Comparison of ENCODE assay signal across 8 cellular contexts in genomic region chr9:92147030-92147853, GRCh38. TPM values are rescaled to one million over a fixed set of nuclear protein-coding genes. Genes with fewer than 3 reads are reported as not detected.
DNase-seq lines count a peak whose midpoint lies in the region; ATAC-seq and TF ChIP-seq lines count a peak whose summit lies in the region.

No MANE protein-coding gene starts in this region.

- TF ChIP-seq CTCF in esophagus muscularis mucosa (IDR thresholded peaks at IDR 0.05) (no peak), ovary (IDR thresholded peaks at IDR 0.05) (peak in 1 of 3 donors; percentile 1), BE2C (IDR thresholded peaks at IDR 0.05; ENCODE audit: low read depth, low read length) (no peak)

- DNase-seq in AG08396 (ENCODE audit: low spot score) (peak; percentile 82), SJCRH30 (peak; percentile 95 to 96), esophagus muscularis mucosa (ENCODE audit: extremely low spot score) (no peak), ovary (peak; percentile 79 to 85 (median 82)), BE2C (no peak), inferior parietal cortex (ENCODE audit: extremely low spot score) (no peak)

- no peak for TF ChIP-seq EP300 in esophagus muscularis mucosa (IDR thresholded peaks at IDR 0.05)
- no peak for TF ChIP-seq EP300 in ovary (IDR thresholded peaks at IDR 0.05)

- TF ChIP-seq POLR2A in esophagus muscularis mucosa (IDR thresholded peaks at IDR 0.05; ENCODE audit: low read depth), result no peak
- TF ChIP-seq POLR2A in ovary (IDR thresholded peaks at IDR 0.05), result no peak

- ATAC-seq in GM18867 (IDR thresholded peaks at IDR 0.05; ENCODE audit: unreplicated experiment) (peak; percentile 75), HG03521 (IDR thresholded peaks at IDR 0.05; ENCODE audit: unreplicated experiment) (peak; percentile 75)

- H3K4me3 ChIP-seq in SJCRH30 (peak overlapping the region; percentile 60), esophagus muscularis mucosa (peak overlapping the region in 3 of 4 donors; percentile 6 to 31 (median 19)), ovary (no peak overlapping the region), BE2C (ENCODE audit: low read depth, low read length) (no peak overlapping the region)

- H3K36me3 ChIP-seq in SJCRH30 (no peaks in the 10 kb centered on the region), esophagus muscularis mucosa (no peaks in the 10 kb centered on the region), ovary (no peaks in the 10 kb centered on the region), BE2C (no peaks in the 10 kb centered on the region)

- H3K4me1 ChIP-seq in SJCRH30 (peaks cover 47% of the 10 kb centered on the region), esophagus muscularis mucosa (peaks cover 16 to 28% (median 24%) of the 10 kb centered on the region in 4 donors), ovary (ENCODE audit: insufficient read depth) (peaks cover 10% of the 10 kb centered on the region), BE2C (peaks cover 16% of the 10 kb centered on the region)

- H3K9me3 ChIP-seq in SJCRH30 (replicated peaks), result no peaks in the 10 kb centered on the region
- H3K9me3 ChIP-seq in esophagus muscularis mucosa, result no peaks in the 10 kb centered on the region
- no peaks in the 10 kb centered on the region for H3K9me3 ChIP-seq in ovary
- H3K9me3 ChIP-seq in BE2C, result no peaks in the 10 kb centered on the region

- H3K27me3 ChIP-seq in SJCRH30, result no peaks in the 10 kb centered on the region
- peaks cover 0 to 1% (median 0%) of the 10 kb centered on the region in 4 donors for H3K27me3 ChIP-seq in esophagus muscularis mucosa
- no peaks in the 10 kb centered on the region for H3K27me3 ChIP-seq in ovary
- H3K27me3 ChIP-seq in BE2C, result no peaks in the 10 kb centered on the region

- WGBS in esophagus muscularis mucosa, result 14% methylated on average over 19 of the region's 21 CpGs
- WGBS in ovary, 3 donors, result 6 to 10% (median 10%) methylated on average over 21 of the region's 21 CpGs

- intact Hi-C loops in esophagus muscularis mucosa (cut with DNase I), result no loop called here
- intact Hi-C loops in ovary (cut with DNase I), result loop anchor here in 1 of 4 donors (10.0 kb wide), 2 partner anchors 148 to 488 kb away; partner anchors contain the start of gene IARS1

- peak overlapping the region; percentile 99 for H3K27ac ChIP-seq in SJCRH30
- H3K27ac ChIP-seq in esophagus muscularis mucosa (replicated peaks in 1 of 4), result peak overlapping the region; percentile 62 to 75 (median 66)
- H3K27ac ChIP-seq in ovary, result peak overlapping the region; percentile 40 to 82

RNA-seq across cellular contexts. Expression of gene SPTLC1, which starts 32.0 kb away (rescaled TPM):
- total RNA-seq in SJCRH30 (2014; rRNA removed; shearing (Covaris generic)), result 112 and 121 TPM in 2 replicates
- total RNA-seq in esophagus muscularis mucosa (10 to 100 TPM; 50.0 to 57.8 (median 52.5) TPM), ovary (10 to 100 TPM; 60.1 to 80.2 (median 72.0) TPM)
- polyA plus RNA-seq in ovary, result 10 to 100 TPM; 54.3 to 77.7 TPM
- 67.6 TPM for polyA plus RNA-seq in BE2C (2012; ENCODE audit: insufficient read depth, insufficient read length, low read depth)

Comparison
In these comparisons a context has a peak if more than half of its experiments do, and no peak if none do; other contexts are left out.
1. DNase-seq: peak in AG08396 (single experiment), SJCRH30 (2 of 2) and ovary (5 of 5); none in esophagus muscularis mucosa (single experiment), BE2C (single experiment) and inferior parietal cortex (single experiment).
2. H3K4me3 ChIP-seq: peak in SJCRH30 (single experiment) and esophagus muscularis mucosa (3 of 4); none in ovary (single experiment) and BE2C (single experiment).
3. Peak in every context shown above with its lines, with median percentiles within 50 percentile points of each other: H3K27ac ChIP-seq.